In the genomic region with DNA sequence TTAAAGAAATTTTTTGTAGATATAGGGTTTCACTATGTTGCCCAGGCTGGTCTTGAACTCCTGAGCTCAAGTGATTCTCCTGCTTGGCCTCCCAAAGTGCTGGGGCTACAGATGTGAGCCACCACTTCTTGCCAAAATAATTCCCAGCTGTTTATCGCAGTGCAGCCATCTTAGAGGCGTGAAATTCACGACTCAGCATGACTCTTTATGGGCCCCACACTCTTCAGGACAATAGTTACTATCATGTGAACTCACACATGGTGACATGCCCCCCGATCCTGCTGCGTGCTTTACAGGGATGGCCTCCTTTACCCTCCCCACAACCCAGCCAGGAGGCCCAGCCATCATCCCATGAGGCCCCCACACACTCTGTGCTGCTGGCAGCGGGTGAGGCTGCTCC, we compare ENCODE assay signal across 19 cellular contexts. TPM values are rescaled to one million over a fixed set of nuclear protein-coding genes. Genes with fewer than 3 reads are reported as not detected.
DNase-seq lines count a peak whose midpoint lies in the region; ATAC-seq, FAIRE-seq and TF ChIP-seq lines count a peak whose summit lies in the region.
"Had no signal": no experiment of that assay in that cellular context is flagged by ENCODE, and none has a peak within 500 bp of the region (broad histone marks: within the 10 kb centered on the region; RNA-seq: fewer than 3 reads in every experiment).

No MANE protein-coding gene starts in this region.

- no peak overlapping the region for H3K9ac ChIP-seq in astrocyte (ENCODE audit: low read length)

- H3K27me3 Mint-ChIP-seq in activated naive CD4-positive, alpha-beta T cell treated with anti-CD3 and anti-CD28 coated beads, Interleukin-2, amount 50 U/mL, for 24 hours: no peaks in the 10 kb centered on the region
- H3K27me3 Mint-ChIP-seq in astrocyte (ENCODE audit: low read depth, unreplicated experiment) (no peaks in the 10 kb centered on the region), mesothelial cell of epicardium (ENCODE audit: low read depth) (no peaks in the 10 kb centered on the region)
- no peaks in the 10 kb centered on the region for H3K27me3 Mint-ChIP-seq in stimulated activated memory B cell treated with anti-CD40 and anti-IgM and Interleukin-4, amounts not matched to agents 10 μg/mL and 1 μg/mL and 100 μg/mL, for 72 hours
- H3K27me3 Mint-ChIP-seq: activated naive CD4-positive, alpha-beta T cell treated with anti-CD3 and anti-CD28 coated beads, Interleukin-2, amount 10 ng/mL, durations not matched to agents 7 days and 5 days had no signal

- no peaks in the 10 kb centered on the region for H3K9me3 Mint-ChIP-seq in activated naive CD4-positive, alpha-beta T cell treated with anti-CD3 and anti-CD28 coated beads, Interleukin-2, amount 50 U/mL, for 24 hours
- no peaks in the 10 kb centered on the region for H3K9me3 Mint-ChIP-seq in activated naive CD4-positive, alpha-beta T cell treated with anti-CD3 and anti-CD28 coated beads, Interleukin-2, amount 50 U/mL, for 72 hours
- H3K9me3 Mint-ChIP-seq in astrocyte (ENCODE audit: unreplicated experiment) (no peaks in the 10 kb centered on the region), mesothelial cell of epicardium (no peaks in the 10 kb centered on the region)
- H3K9me3 Mint-ChIP-seq in stimulated activated memory B cell treated with anti-CD40 and anti-IgM and Interleukin-4, amounts not matched to agents 10 μg/mL and 1 μg/mL and 100 μg/mL, for 72 hours: no peaks in the 10 kb centered on the region
- H3K9me3 Mint-ChIP-seq: activated naive CD4-positive, alpha-beta T cell treated with anti-CD3 and anti-CD28 coated beads, Interleukin-2, amount 10 ng/mL, durations not matched to agents 7 days and 5 days; WTC11 had no signal

- peaks cover 2% of the 10 kb centered on the region for H3K36me3 Mint-ChIP-seq in activated naive CD4-positive, alpha-beta T cell treated with anti-CD3 and anti-CD28 coated beads, Interleukin-2, amount 50 U/mL, for 24 hours
- peaks cover 7 to 12% of the 10 kb centered on the region in 2 donors for H3K36me3 Mint-ChIP-seq in activated naive CD4-positive, alpha-beta T cell treated with anti-CD3 and anti-CD28 coated beads, Interleukin-2, amount 50 U/mL, for 72 hours
- H3K36me3 Mint-ChIP-seq in astrocyte (ENCODE audit: low read depth, unreplicated experiment) (peaks cover 11% of the 10 kb centered on the region), mesothelial cell of epicardium (peaks cover 21% of the 10 kb centered on the region)
- peaks cover 47% of the 10 kb centered on the region for H3K36me3 Mint-ChIP-seq in stimulated activated memory B cell treated with anti-CD40 and anti-IgM and Interleukin-4, amounts not matched to agents 10 μg/mL and 1 μg/mL and 100 μg/mL, for 72 hours

- no peaks in the 10 kb centered on the region for H3K9me3 ChIP-seq in astrocyte (ENCODE audit: insufficient read depth, low read depth, low read length)
- H3K9me3 ChIP-seq: gastroesophageal sphincter, HAP-1, left lung had no signal

- peaks cover 28% of the 10 kb centered on the region for H3K36me3 ChIP-seq in astrocyte (ENCODE audit: insufficient read depth, low read length)

- no peaks in the 10 kb centered on the region for H3K27me3 ChIP-seq in astrocyte (ENCODE audit: insufficient read depth, low read length)
- H3K27me3 ChIP-seq: gastroesophageal sphincter, left lung had no signal

- TF ChIP-seq CTCF in astrocyte (IDR thresholded peaks at IDR 0.05; ENCODE audit: insufficient read depth, low read depth, low read length): no peak
- TF ChIP-seq CTCF in mesothelial cell of epicardium (IDR thresholded peaks at IDR 0.05; ENCODE audit: unreplicated experiment): no peak

- H3K4me3 ChIP-seq in astrocyte (ENCODE audit: insufficient read depth, low read depth, low read length): no peak overlapping the region
- H3K4me3 ChIP-seq: gastroesophageal sphincter, HAP-1, left lung had no signal

- H2AFZ ChIP-seq in astrocyte (ENCODE audit: low read depth, low read length): no peak overlapping the region

- no peak for ATAC-seq in activated naive CD4-positive, alpha-beta T cell treated with anti-CD3 and anti-CD28 coated beads, Interleukin-2, amount 50 U/mL, for 72 hours
- no peak for ATAC-seq in stimulated activated memory B cell treated with anti-CD40 and anti-IgM and Interleukin-4, amounts not matched to agents 10 μg/mL and 1 μg/mL and 100 μg/mL, for 72 hours
- ATAC-seq: gastroesophageal sphincter, left lung, sciatic nerve, WTC11 had no signal

- no peak for DNase-seq in activated naive CD4-positive, alpha-beta T cell treated with anti-CD3 and anti-CD28 coated beads, Interleukin-2, amount 50 U/mL, for 72 hours (ENCODE audit: low spot score in 2 of 2)
- DNase-seq in astrocyte (ENCODE audit: low read depth) (no peak), mesothelial cell of epicardium (ENCODE audit: low spot score in 2 of 2, unreplicated experiment in 2 of 2) (no peak)
- DNase-seq in stimulated activated CD4-positive, alpha-beta T cell treated with anti-CD3 and anti-CD28 coated beads, Interleukin-15, amount 100 ng/mL, for 24 hours: no peak
- DNase-seq: activated naive CD4-positive, alpha-beta T cell treated with anti-CD3 and anti-CD28 coated beads, Interleukin-2, amount 10 ng/mL, durations not matched to agents 7 days and 5 days; Kasumi-1; left lung; NCI-H1417; T-helper 2 cell had no signal

- peaks cover 60% of the 10 kb centered on the region for H3K79me2 ChIP-seq in astrocyte (ENCODE audit: insufficient read depth, low read length)

- peak overlapping the region; percentile 75 for H3K27ac Mint-ChIP-seq in activated naive CD4-positive, alpha-beta T cell treated with anti-CD3 and anti-CD28 coated beads, Interleukin-2, amount 50 U/mL, for 24 hours
- peak overlapping the region in 1 of 2 donors; percentile 1 for H3K27ac Mint-ChIP-seq in activated naive CD4-positive, alpha-beta T cell treated with anti-CD3 and anti-CD28 coated beads, Interleukin-2, amount 50 U/mL, for 72 hours
- peak overlapping the region; percentile 20 for H3K27ac Mint-ChIP-seq in astrocyte (ENCODE audit: unreplicated experiment)
- H3K27ac Mint-ChIP-seq in stimulated activated memory B cell treated with anti-CD40 and anti-IgM and Interleukin-4, amounts not matched to agents 10 μg/mL and 1 μg/mL and 100 μg/mL, for 72 hours: peak overlapping the region; percentile 60
- no peak overlapping the region for H3K27ac Mint-ChIP-seq in mesothelial cell of epicardium
- H3K27ac Mint-ChIP-seq: activated naive CD4-positive, alpha-beta T cell treated with anti-CD3 and anti-CD28 coated beads, Interleukin-2, amount 10 ng/mL, durations not matched to agents 7 days and 5 days; WTC11 had no signal

- peaks cover 72% of the 10 kb centered on the region for H4K20me1 ChIP-seq in astrocyte (ENCODE audit: insufficient read depth, low read length)

- FAIRE-seq in astrocyte (lab: Jason Lieb, UNC): no peak
- FAIRE-seq: GM19239, urothelium cell line had no signal

- H3K27ac ChIP-seq in astrocyte (ENCODE audit: low read depth, low read length): no peak overlapping the region
- H3K27ac ChIP-seq: gastroesophageal sphincter, left lung had no signal

- H3K4me1 ChIP-seq in astrocyte (ENCODE audit: insufficient read depth, low read length): peaks cover 7% of the 10 kb centered on the region

- H3K4me3 Mint-ChIP-seq in activated naive CD4-positive, alpha-beta T cell treated with anti-CD3 and anti-CD28 coated beads, Interleukin-2, amount 50 U/mL, for 24 hours: peak overlapping the region; percentile 49
- no peak overlapping the region for H3K4me3 Mint-ChIP-seq in astrocyte (ENCODE audit: unreplicated experiment)
- H3K4me3 Mint-ChIP-seq in stimulated activated memory B cell treated with anti-CD40 and anti-IgM and Interleukin-4, amounts not matched to agents 10 μg/mL and 1 μg/mL and 100 μg/mL, for 72 hours: no peak overlapping the region
- H3K4me3 Mint-ChIP-seq in mesothelial cell of epicardium: no peak overlapping the region
- H3K4me3 Mint-ChIP-seq: activated naive CD4-positive, alpha-beta T cell treated with anti-CD3 and anti-CD28 coated beads, Interleukin-2, amount 10 ng/mL, durations not matched to agents 7 days and 5 days; WTC11 had no signal

- peaks cover 35% of the 10 kb centered on the region for H3K4me1 Mint-ChIP-seq in activated naive CD4-positive, alpha-beta T cell treated with anti-CD3 and anti-CD28 coated beads, Interleukin-2, amount 50 U/mL, for 24 hours
- peaks cover 4% of the 10 kb centered on the region for H3K4me1 Mint-ChIP-seq in astrocyte (ENCODE audit: low read depth, unreplicated experiment)
- H3K4me1 Mint-ChIP-seq in stimulated activated memory B cell treated with anti-CD40 and anti-IgM and Interleukin-4, amounts not matched to agents 10 μg/mL and 1 μg/mL and 100 μg/mL, for 72 hours: peaks cover 40% of the 10 kb centered on the region
- peaks cover 16% of the 10 kb centered on the region for H3K4me1 Mint-ChIP-seq in mesothelial cell of epicardium

- no peak overlapping the region for H3K4me2 ChIP-seq in astrocyte (ENCODE audit: low read length)

RNA-seq across cellular contexts. Expression of a gene that starts 4.6 kb away (rescaled TPM):
- 10 to 100 TPM; 18.8 to 20.7 TPM for total RNA-seq in activated naive CD4-positive, alpha-beta T cell treated with anti-CD3 and anti-CD28 coated beads, Interleukin-2, amount 50 U/mL, for 72 hours
- total RNA-seq in astrocyte (13.4 and 13.8 TPM in 2 replicates), mesothelial cell of epicardium (19.2 to 22.0 TPM (median 20.2 TPM) in 3 replicates)

RNA-seq across cellular contexts. Expression of a gene that starts 12.2 kb away (rescaled TPM):
- not detected for total RNA-seq in activated naive CD4-positive, alpha-beta T cell treated with anti-CD3 and anti-CD28 coated beads, Interleukin-2, amount 50 U/mL, for 72 hours
- total RNA-seq in astrocyte: not detected in 2 replicates
- total RNA-seq in mesothelial cell of epicardium: 5.6 to 6.2 TPM (median 5.8 TPM) in 3 replicates
- total RNA-seq: dermis microvascular lymphatic vessel endothelial cell, gastroesophageal sphincter, left lung, omental fat pad, WTC11 had no signal

RNA-seq across cellular contexts. Expression of a gene that starts 16.3 kb away (rescaled TPM):
- 10 to 100 TPM in 1 of 2 donors, 1 to 10 TPM in 1; 9.2 to 19.9 TPM for total RNA-seq in activated naive CD4-positive, alpha-beta T cell treated with anti-CD3 and anti-CD28 coated beads, Interleukin-2, amount 50 U/mL, for 72 hours
- total RNA-seq in astrocyte (4.7 and 4.8 TPM in 2 replicates), mesothelial cell of epicardium (2.9 to 5.3 TPM (median 4.0 TPM) in 3 replicates)
